ENCODE assay signal across 8 cellular contexts in the genomic region with DNA sequence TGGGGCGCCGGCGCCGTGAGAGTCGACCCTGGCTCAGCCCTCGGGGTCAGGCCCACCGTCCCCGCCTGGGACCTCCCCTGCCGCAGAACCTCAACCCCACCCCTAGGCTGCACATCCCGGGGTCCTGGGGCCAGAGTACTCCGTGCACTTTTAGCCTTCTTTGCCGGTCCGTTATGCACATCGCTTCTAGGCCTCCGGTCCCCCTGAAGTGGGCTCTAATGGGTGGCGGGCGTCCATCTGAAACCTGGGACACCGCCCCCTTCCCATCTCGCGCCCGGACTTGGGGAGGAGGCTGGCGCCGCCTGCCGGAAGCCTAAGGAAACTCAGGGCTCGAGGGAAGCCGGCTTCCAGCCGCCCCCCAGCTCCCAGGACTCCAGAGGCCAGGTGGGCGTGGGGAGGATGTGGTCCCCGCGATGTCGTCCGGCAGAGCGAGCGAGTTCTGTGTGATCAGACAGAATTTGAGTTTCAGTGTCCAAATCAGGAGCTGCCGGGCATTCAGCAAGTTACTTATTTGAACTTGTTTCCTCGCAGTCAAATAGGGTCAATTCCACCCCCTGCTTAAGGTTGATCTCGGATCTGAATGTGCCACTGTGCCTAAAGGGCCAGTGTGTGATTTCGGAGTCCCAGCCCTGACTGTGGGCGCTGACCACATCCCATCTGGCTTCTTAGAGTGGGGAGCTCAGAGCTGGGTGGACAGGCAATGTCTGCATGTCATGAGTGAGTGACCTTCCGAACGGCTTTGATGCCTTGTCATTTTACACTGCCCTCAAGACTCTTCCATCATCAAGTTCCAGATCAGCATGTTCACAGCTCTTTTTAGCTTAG. TPM values are rescaled to one million over a fixed set of nuclear protein-coding genes. Genes with fewer than 3 reads are reported as not detected.
DNase-seq lines count a peak whose midpoint lies in the region; ATAC-seq, FAIRE-seq and TF ChIP-seq lines count a peak whose summit lies in the region.

No MANE protein-coding gene starts in this region.

- H3K79me2 ChIP-seq in SK-N-SH (ENCODE audit: insufficient read depth) = no peaks in the 10 kb centered on the region

- no peak overlapping the region for H3K9ac ChIP-seq in SK-N-SH

- WGBS in SK-N-SH (ENCODE audit: low lambda C conversion rate) = 86% methylated on average over 33 of the region's 41 CpGs

- peak overlapping the region; percentile 32 for H3K4me3 ChIP-seq in astrocyte of the cerebellum (ENCODE audit: low read depth, low read length)
- H3K4me3 ChIP-seq in SK-N-SH (ENCODE audit: low read depth in 2 of 2, low read length in 1 of 2) = peak overlapping the region in 1 of 2 experiments; percentile 43; a peak in 1 of 4 replicates

- ATAC-seq in HG03196 (IDR thresholded peaks at IDR 0.05; ENCODE audit: unreplicated experiment) = no peak

- POLR2A ChIA-PET in SK-N-SH (lab: Yijun Ruan, JAX) = no interaction called here

- CTCF ChIA-PET in SK-N-SH (lab: Yijun Ruan, JAX) = interaction anchor here (2.0 kb wide), 2 partner anchors 9 to 99 kb away, joined by 6 to 7 read pairs; no protein-coding TSS in a partner anchor

- H3K9me3 ChIP-seq in SK-N-SH = no peaks in the 10 kb centered on the region

- TF ChIP-seq CTCF in astrocyte of the cerebellum (IDR thresholded peaks at IDR 0.05; ENCODE audit: low read depth, low read length, missing control alignments) = peak; percentile 80
- TF ChIP-seq CTCF in SK-N-SH (IDR thresholded peaks at IDR 0.05) = no peak

- no peaks in the 10 kb centered on the region for H3K4me1 ChIP-seq in SK-N-SH (ENCODE audit: control insufficient read depth in 1 of 2, insufficient read depth in 2 of 2, low read depth in 1 of 2, low read length in 1 of 2)

- H2AFZ ChIP-seq in SK-N-SH (ENCODE audit: low read depth) = no peak overlapping the region

- DNase-seq in AG20443 (ENCODE audit: low spot score) (peak; percentile 75), GM18507 (ENCODE audit: extremely low spot score, insufficient read length, low read depth) (peak; percentile 40), astrocyte of the cerebellum (ENCODE audit: low read depth) (no peak), iPS-NIHi11 (ENCODE audit: low spot score) (peak; percentile 86), SK-N-SH (no peak)
- DNase-seq in stimulated activated CD4-positive, alpha-beta T cell treated with anti-CD3 and anti-CD28 coated beads, Interleukin-4, amount 100 ng/mL, for 1 hour = peak; percentile 42

- no peaks in the 10 kb centered on the region for H4K20me1 ChIP-seq in SK-N-SH (ENCODE audit: insufficient read depth)

- H3K27ac ChIP-seq in SK-N-SH (ENCODE audit: low read depth in 2 of 2, low read length in 1 of 2) = no peak overlapping the region

- no peak for TF ChIP-seq EP300 in SK-N-SH (IDR thresholded peaks at IDR 0.05; ENCODE audit: borderline replicate concordance in 1 of 2, low read depth in 1 of 2, low read length in 1 of 2)

- FAIRE-seq in GM18507 (lab: Jason Lieb, UNC) = no peak

- TF ChIP-seq RAD21 in SK-N-SH (IDR thresholded peaks at IDR 0.05; ENCODE audit: low read length) = no peak

- H3K27me3 ChIP-seq in SK-N-SH (ENCODE audit: insufficient read depth) = no peaks in the 10 kb centered on the region

- no peaks in the 10 kb centered on the region for H3K36me3 ChIP-seq in SK-N-SH (replicated peaks in 1 of 2; ENCODE audit: control insufficient read depth in 1 of 2, insufficient read depth in 2 of 2, low read length in 1 of 2)

- in situ Hi-C loops in astrocyte of the cerebellum (cut with HindIII; ENCODE audit: low sequenced_read_pairs) = no loop called here

- H3K9me2 ChIP-seq in SK-N-SH = no peaks in the 10 kb centered on the region

- H3K4me2 ChIP-seq in SK-N-SH = no peak overlapping the region

- H3F3A ChIP-seq in SK-N-SH (replicated peaks; ENCODE audit: insufficient read depth) = no peaks in the 10 kb centered on the region

TF ChIP-seq in PFSK-1, 5 proteins besides CTCF, POLR2A, EP300 and RAD21:
- TF ChIP-seq SIN3A (IDR thresholded peaks at IDR 0.05; ENCODE audit: borderline replicate concordance, insufficient read depth, low read length) = peak; percentile 64; the same call in 1 of the 2 replicates
- no peak for TF ChIP-seq FOXP2 (optimal IDR thresholded peaks at IDR 0.05; ENCODE audit: borderline replicate concordance, extremely low read depth, extremely low read length, insufficient read depth)
- TF ChIP-seq POLR2AphosphoS5 (IDR thresholded peaks at IDR 0.05; ENCODE audit: low read depth, low read length) = no peak
- no peak for TF ChIP-seq TAF1 (IDR thresholded peaks at IDR 0.05; ENCODE audit: borderline replicate concordance, insufficient read depth, low read length)
- TF ChIP-seq, protein P1, sequence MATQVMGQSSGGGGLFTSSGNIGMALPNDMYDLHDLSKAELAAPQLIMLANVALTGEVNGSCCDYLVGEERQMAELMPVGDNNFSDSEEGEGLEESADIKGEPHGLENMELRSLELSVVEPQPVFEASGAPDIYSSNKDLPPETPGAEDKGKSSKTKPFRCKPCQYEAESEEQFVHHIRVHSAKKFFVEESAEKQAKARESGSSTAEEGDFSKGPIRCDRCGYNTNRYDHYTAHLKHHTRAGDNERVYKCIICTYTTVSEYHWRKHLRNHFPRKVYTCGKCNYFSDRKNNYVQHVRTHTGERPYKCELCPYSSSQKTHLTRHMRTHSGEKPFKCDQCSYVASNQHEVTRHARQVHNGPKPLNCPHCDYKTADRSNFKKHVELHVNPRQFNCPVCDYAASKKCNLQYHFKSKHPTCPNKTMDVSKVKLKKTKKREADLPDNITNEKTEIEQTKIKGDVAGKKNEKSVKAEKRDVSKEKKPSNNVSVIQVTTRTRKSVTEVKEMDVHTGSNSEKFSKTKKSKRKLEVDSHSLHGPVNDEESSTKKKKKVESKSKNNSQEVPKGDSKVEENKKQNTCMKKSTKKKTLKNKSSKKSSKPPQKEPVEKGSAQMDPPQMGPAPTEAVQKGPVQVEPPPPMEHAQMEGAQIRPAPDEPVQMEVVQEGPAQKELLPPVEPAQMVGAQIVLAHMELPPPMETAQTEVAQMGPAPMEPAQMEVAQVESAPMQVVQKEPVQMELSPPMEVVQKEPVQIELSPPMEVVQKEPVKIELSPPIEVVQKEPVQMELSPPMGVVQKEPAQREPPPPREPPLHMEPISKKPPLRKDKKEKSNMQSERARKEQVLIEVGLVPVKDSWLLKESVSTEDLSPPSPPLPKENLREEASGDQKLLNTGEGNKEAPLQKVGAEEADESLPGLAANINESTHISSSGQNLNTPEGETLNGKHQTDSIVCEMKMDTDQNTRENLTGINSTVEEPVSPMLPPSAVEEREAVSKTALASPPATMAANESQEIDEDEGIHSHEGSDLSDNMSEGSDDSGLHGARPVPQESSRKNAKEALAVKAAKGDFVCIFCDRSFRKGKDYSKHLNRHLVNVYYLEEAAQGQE (IDR thresholded peaks at IDR 0.05; ENCODE audit: insufficient read depth in 1 of 2, low read depth in 2 of 2, low read length in 2 of 2) = no peak

TF ChIP-seq in SK-N-SH, 30 proteins besides CTCF, POLR2A, EP300 and RAD21 (continues in another document):
- TF ChIP-seq RXRA (IDR thresholded peaks at IDR 0.05; ENCODE audit: borderline replicate concordance, low read depth) = no peak
- no peak for TF ChIP-seq TAF1 (IDR thresholded peaks at IDR 0.05; ENCODE audit: borderline replicate concordance, low read depth, low read length)
- TF ChIP-seq, protein P2, sequence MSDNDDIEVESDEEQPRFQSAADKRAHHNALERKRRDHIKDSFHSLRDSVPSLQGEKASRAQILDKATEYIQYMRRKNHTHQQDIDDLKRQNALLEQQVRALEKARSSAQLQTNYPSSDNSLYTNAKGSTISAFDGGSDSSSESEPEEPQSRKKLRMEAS (IDR thresholded peaks at IDR 0.05; ENCODE audit: low read depth) = no peak
- TF ChIP-seq MEF2A (IDR thresholded peaks at IDR 0.05; ENCODE audit: borderline replicate concordance, low read depth) = no peak
- TF ChIP-seq GATA2 (CRISPR knock-in tag; IDR thresholded peaks at IDR 0.05) = no peak
- TF ChIP-seq, protein P3, sequence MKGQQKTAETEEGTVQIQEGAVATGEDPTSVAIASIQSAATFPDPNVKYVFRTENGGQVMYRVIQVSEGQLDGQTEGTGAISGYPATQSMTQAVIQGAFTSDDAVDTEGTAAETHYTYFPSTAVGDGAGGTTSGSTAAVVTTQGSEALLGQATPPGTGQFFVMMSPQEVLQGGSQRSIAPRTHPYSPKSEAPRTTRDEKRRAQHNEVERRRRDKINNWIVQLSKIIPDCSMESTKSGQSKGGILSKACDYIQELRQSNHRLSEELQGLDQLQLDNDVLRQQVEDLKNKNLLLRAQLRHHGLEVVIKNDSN (IDR thresholded peaks at IDR 0.05; ENCODE audit: borderline replicate concordance, low read depth) = no peak
- TF ChIP-seq, protein P4, sequence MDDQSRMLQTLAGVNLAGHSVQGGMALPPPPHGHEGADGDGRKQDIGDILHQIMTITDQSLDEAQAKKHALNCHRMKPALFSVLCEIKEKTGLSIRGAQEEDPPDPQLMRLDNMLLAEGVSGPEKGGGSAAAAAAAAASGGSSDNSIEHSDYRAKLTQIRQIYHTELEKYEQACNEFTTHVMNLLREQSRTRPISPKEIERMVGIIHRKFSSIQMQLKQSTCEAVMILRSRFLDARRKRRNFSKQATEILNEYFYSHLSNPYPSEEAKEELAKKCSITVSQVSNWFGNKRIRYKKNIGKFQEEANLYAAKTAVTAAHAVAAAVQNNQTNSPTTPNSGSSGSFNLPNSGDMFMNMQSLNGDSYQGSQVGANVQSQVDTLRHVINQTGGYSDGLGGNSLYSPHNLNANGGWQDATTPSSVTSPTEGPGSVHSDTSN (IDR thresholded peaks at IDR 0.05) = no peak
- TF ChIP-seq MXI1 (IDR thresholded peaks at IDR 0.05; ENCODE audit: low read depth, low read length) = no peak
- no peak for TF ChIP-seq RFX5 (IDR thresholded peaks at IDR 0.05; ENCODE audit: low read length)
- TF ChIP-seq EZH2phosphoT487 (IDR thresholded peaks at IDR 0.05; ENCODE audit: borderline replicate concordance, low read depth) = no peak
- TF ChIP-seq TEAD4 (IDR thresholded peaks at IDR 0.05; ENCODE audit: borderline replicate concordance, insufficient read depth) = no peak
- no peak for TF ChIP-seq NFIC (IDR thresholded peaks at IDR 0.05; ENCODE audit: borderline replicate concordance)
- no peak for TF ChIP-seq JUND (IDR thresholded peaks at IDR 0.05)
- no peak for TF ChIP-seq CHD2 (IDR thresholded peaks at IDR 0.05; ENCODE audit: low read length, partially characterized antibody)

RNA-seq across cellular contexts. Expression of gene CPXM1, which starts 47.6 kb away (rescaled TPM):
- 199 TPM for polyA plus RNA-seq in PFSK-1 (2012; ENCODE audit: insufficient read length, low read depth)
- 58.3 and 99.9 TPM in 2 replicates for polyA plus RNA-seq in SK-N-SH (2012; rRNA removed)
- 36.1 and 58.7 TPM in 2 replicates for polyA plus RNA-seq in SK-N-SH (2012; cell fraction: cytosol; rRNA removed)
- 140 and 155 TPM in 2 replicates for polyA plus RNA-seq in SK-N-SH (2012; cell fraction: nucleus; rRNA removed)

Comparison
In these comparisons a context has a peak if more than half of its experiments do, and no peak if none do; other contexts are left out.
1. DNase-seq: peak in AG20443 (single experiment), GM18507 (single experiment), iPS-NIHi11 (single experiment) and stimulated activated CD4-positive, alpha-beta T cell treated with anti-CD3 and anti-CD28 coated beads, Interleukin-4, amount 100 ng/mL, for 1 hour (single experiment); none in astrocyte of the cerebellum (single experiment) and SK-N-SH (single experiment).